19 cellular contexts compared by ENCODE assay signal in the genomic region with DNA sequence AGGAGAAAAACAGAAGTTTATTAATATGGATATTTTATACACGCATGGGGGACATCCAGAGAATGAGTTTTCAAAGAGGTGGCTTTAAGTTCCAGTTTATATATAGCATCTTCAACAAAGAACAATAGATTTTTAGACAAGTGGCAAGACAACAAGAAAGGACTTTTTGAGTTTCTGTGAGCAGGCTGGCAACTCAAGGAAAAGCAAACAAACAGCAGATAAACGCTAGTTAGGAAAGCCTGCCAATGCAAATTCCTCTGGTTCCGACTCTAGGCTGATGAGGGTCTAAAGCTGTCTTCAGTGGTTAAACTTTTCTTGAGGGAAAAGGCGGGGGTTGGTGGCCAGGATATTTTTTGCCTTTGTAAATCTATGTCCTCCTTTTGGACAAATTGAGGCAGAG.
A peak's percentile ranks its signal among the peaks of the same experiment; 100 is the strongest.
DNase-seq lines count a peak whose midpoint lies in the region; ATAC-seq, FAIRE-seq and TF ChIP-seq lines count a peak whose summit lies in the region.
"Had no signal": no experiment of that assay in that cellular context is flagged by ENCODE, and none has a peak within 500 bp of the region (broad histone marks: within the 10 kb centered on the region; RNA-seq: fewer than 3 reads in every experiment).

No MANE protein-coding gene starts in this region.

- no peak for DNase-seq in GM23338 (ENCODE audit: low spot score)
- no peak for DNase-seq in OCI-LY7 (ENCODE audit: low spot score)
- DNase-seq in endothelial cell of umbilical vein (ENCODE audit: low read depth, low spot score): peak; percentile 47
- no peak for DNase-seq in anterior cingulate cortex (lab: John Stamatoyannopoulos, UW)
- no peak for DNase-seq in DMS79 (lab: John Stamatoyannopoulos, UW)
- DNase-seq in T-helper 2 cell: no peak
- DNase-seq: CD4-positive, CD25-positive, alpha-beta regulatory T cell; DND-41; GOT3; MG63; NCI-H1048; NCI-H1417 treated with DMSO at 0.1 percent for 48 hours; NCI-H187; NCI-H446; SIG-M5; SK-N-SH had no signal

- H4K20me1 ChIP-seq in GM23338 (replicated peaks; ENCODE audit: insufficient read depth) (no peaks in the 10 kb centered on the region), OCI-LY7 (ENCODE audit: insufficient read depth, low read length) (no peaks in the 10 kb centered on the region), endothelial cell of umbilical vein (replicated peaks; ENCODE audit: control insufficient read depth, extremely low read depth, insufficient read depth, low read length) (no peaks in the 10 kb centered on the region)

- peaks cover 7% of the 10 kb centered on the region for H3K27me3 Mint-ChIP-seq in GM23338 (ENCODE audit: insufficient read depth, low read depth, poor library complexity)

- no peaks in the 10 kb centered on the region for H3K36me3 ChIP-seq in GM23338 (ENCODE audit: insufficient read depth)
- H3K36me3 ChIP-seq in OCI-LY7 (ENCODE audit: insufficient read depth, low read length): no peaks in the 10 kb centered on the region
- H3K36me3 ChIP-seq in endothelial cell of umbilical vein (ENCODE audit: control insufficient read depth in 2 of 2, extremely low read depth in 1 of 2, insufficient read depth in 2 of 2, low read length in 2 of 2): no peaks in the 10 kb centered on the region
- H3K36me3 ChIP-seq: MG63 had no signal

- H3K9me2 ChIP-seq in GM23338 (ENCODE audit: insufficient read depth): no peaks in the 10 kb centered on the region
- H3K9me2 ChIP-seq in OCI-LY7 (ENCODE audit: insufficient read depth, low read length): no peaks in the 10 kb centered on the region
- H3K9me2 ChIP-seq: SK-N-SH had no signal

- H3K9ac ChIP-seq in endothelial cell of umbilical vein (replicated peaks; ENCODE audit: extremely low read depth, insufficient read depth, low read length): no peak overlapping the region
- H3K9ac ChIP-seq: SK-N-SH had no signal

- H3K79me2 ChIP-seq in GM23338 (replicated peaks; ENCODE audit: insufficient read depth) (no peaks in the 10 kb centered on the region), OCI-LY7 (ENCODE audit: insufficient read depth, low read depth, low read length) (no peaks in the 10 kb centered on the region), endothelial cell of umbilical vein (ENCODE audit: control insufficient read depth, insufficient read depth, low read length) (no peaks in the 10 kb centered on the region)

- no peak overlapping the region for H3K27ac Mint-ChIP-seq in GM23338
- H3K27ac Mint-ChIP-seq: CD4-positive, CD25-positive, alpha-beta regulatory T cell had no signal

- H2AFZ ChIP-seq in GM23338: peak overlapping the region; percentile 70
- peak overlapping the region; percentile 61 for H2AFZ ChIP-seq in OCI-LY7 (ENCODE audit: low read length)
- peak overlapping the region; percentile 67 for H2AFZ ChIP-seq in endothelial cell of umbilical vein (ENCODE audit: low read depth, low read length)

- H3K4me3 ChIP-seq in GM23338: no peak overlapping the region
- H3K4me3 ChIP-seq in OCI-LY7 (ENCODE audit: low read depth, low read length, poor library complexity, severe bottlenecking): no peak overlapping the region
- no peak overlapping the region for H3K4me3 ChIP-seq in endothelial cell of umbilical vein (replicated peaks in 1 of 3; ENCODE audit: insufficient read depth in 1 of 3, low read depth in 1 of 3, low read length in 3 of 3)
- H3K4me3 ChIP-seq: MG63 had no signal

- peaks cover 7% of the 10 kb centered on the region; the same call in 1 of the 2 replicates for H3K4me1 ChIP-seq in GM23338 (ENCODE audit: insufficient read depth)
- peaks cover 6% of the 10 kb centered on the region for H3K4me1 ChIP-seq in OCI-LY7 (ENCODE audit: insufficient read depth, low read length, poor library complexity, severe bottlenecking)
- H3K4me1 ChIP-seq in endothelial cell of umbilical vein (ENCODE audit: control insufficient read depth, extremely low read depth, insufficient read depth, low read length): peaks cover 26% of the 10 kb centered on the region

- no peaks in the 10 kb centered on the region for H3K9me3 Mint-ChIP-seq in GM23338
- H3K9me3 Mint-ChIP-seq: CD4-positive, CD25-positive, alpha-beta regulatory T cell had no signal

- TF ChIP-seq POLR2A in endothelial cell of umbilical vein (IDR thresholded peaks at IDR 0.05; ENCODE audit: low read depth, low read length): no peak

- H3K9me1 ChIP-seq in endothelial cell of umbilical vein (replicated peaks; ENCODE audit: control insufficient read depth, extremely low read depth, insufficient read depth, low read length): no peaks in the 10 kb centered on the region

- H3K27me3 ChIP-seq in GM23338 (ENCODE audit: insufficient read depth) (no peaks in the 10 kb centered on the region), endothelial cell of umbilical vein (ENCODE audit: control insufficient read depth in 2 of 2, insufficient read depth in 2 of 2, low read length in 2 of 2) (no peaks in the 10 kb centered on the region)
- H3K27me3 ChIP-seq: MG63 had no signal

- H3F3A ChIP-seq in GM23338 (replicated peaks; ENCODE audit: low read depth): no peaks in the 10 kb centered on the region

- H3K27ac ChIP-seq in GM23338 (ENCODE audit: low read depth): no peak overlapping the region
- no peak overlapping the region for H3K27ac ChIP-seq in OCI-LY7 (ENCODE audit: low read depth, low read length, poor library complexity, severe bottlenecking)
- no peak overlapping the region for H3K27ac ChIP-seq in endothelial cell of umbilical vein (ENCODE audit: insufficient read depth, low read depth, low read length)

- POLR2A ChIA-PET in OCI-LY7 (lab: Charles Lee): interaction anchor here (0.6 to 4.4 kb wide), 7 partner anchors 10 to 1185 kb away, joined by 3 to 29 read pairs (median 3); no protein-coding TSS in a partner anchor
- POLR2A ChIA-PET in endothelial cell of umbilical vein (lab: Charles Lee): no interaction called here

- no peak overlapping the region for H3K4me3 Mint-ChIP-seq in GM23338
- H3K4me3 Mint-ChIP-seq: CD4-positive, CD25-positive, alpha-beta regulatory T cell had no signal

- H3K9me3 ChIP-seq in OCI-LY7 (ENCODE audit: low read length) (no peaks in the 10 kb centered on the region), endothelial cell of umbilical vein (replicated peaks; ENCODE audit: control insufficient read depth, insufficient read depth, low read length) (no peaks in the 10 kb centered on the region)
- H3K9me3 ChIP-seq: MG63, SK-N-SH had no signal

- peaks cover 24% of the 10 kb centered on the region; the same call in 2 of the 3 replicates for H3K4me1 Mint-ChIP-seq in GM23338

- no peaks in the 10 kb centered on the region for H3K36me3 Mint-ChIP-seq in GM23338 (ENCODE audit: low read depth)
- H3K36me3 Mint-ChIP-seq: CD4-positive, CD25-positive, alpha-beta regulatory T cell had no signal

- H3K4me2 ChIP-seq in GM23338 (no peak overlapping the region), OCI-LY7 (ENCODE audit: low read length) (no peak overlapping the region), endothelial cell of umbilical vein (ENCODE audit: insufficient read depth, low read length) (no peak overlapping the region)
- H3K4me2 ChIP-seq: SK-N-SH had no signal

- no peak for ATAC-seq in GM23338
- no peak for ATAC-seq in HG02759 (IDR thresholded peaks at IDR 0.05; ENCODE audit: unreplicated experiment)
- ATAC-seq: HCT116, Panc1 had no signal

- intact Hi-C loops in OCI-LY7 (cut with micrococcal nuclease; ENCODE audit: unreplicated experiment): no loop called here
- intact Hi-C loops in endothelial cell of umbilical vein (cut with micrococcal nuclease): no loop called here

- FAIRE-seq in endothelial cell of umbilical vein (lab: Jason Lieb, UNC): peak; percentile 60

- BruUV-seq in OCI-LY7 (replicated peaks; lab: Mats Ljungman, UMichigan): no TSS peak
- no TSS peak for BruUV-seq in endothelial cell of umbilical vein (replicated peaks; lab: Mats Ljungman, UMichigan)

- dilution Hi-C loops in endothelial cell of umbilical vein (cut with MboI; ENCODE audit: extremely low pct_ligation_motif_present, low sequenced_read_pairs): loop anchor here (25.0 kb wide), 1 partner anchor 380 kb away; a partner anchor contains a TSS

- CTCF ChIA-PET in OCI-LY7 (lab: Charles Lee; ENCODE audit: unreplicated experiment): no interaction called here
- CTCF ChIA-PET in endothelial cell of umbilical vein (lab: Charles Lee): interaction anchor here (1.1 to 1.9 kb wide), 7 partner anchors 8 to 373 kb away, joined by 3 to 10 read pairs (median 4); no protein-coding TSS in a partner anchor

- TF ChIP-seq CTCF in GM23338 (conservative IDR thresholded peaks at IDR 0.05; ENCODE audit: low read depth in 2 of 2) (no peak), OCI-LY7 (conservative IDR thresholded peaks at IDR 0.05; ENCODE audit: low read length) (no peak), endothelial cell of umbilical vein (IDR thresholded peaks at IDR 0.05; ENCODE audit: extremely low read depth in 1 of 2, insufficient read depth in 1 of 2, low read depth in 1 of 2, low read length in 2 of 2) (no peak)

TF ChIP-seq in GM23338, 12 proteins besides CTCF, POLR2A, EP300 and RAD21 (continues in another document):
- TF ChIP-seq NANOG (IDR thresholded peaks at IDR 0.05; ENCODE audit: borderline replicate concordance) (no peak), ZNF114 (CRISPR knock-in tag; IDR thresholded peaks at IDR 0.05) (no peak), JUNB (IDR thresholded peaks at IDR 0.05; ENCODE audit: unreplicated experiment) (no peak)
- TF ChIP-seq, protein P1, sequence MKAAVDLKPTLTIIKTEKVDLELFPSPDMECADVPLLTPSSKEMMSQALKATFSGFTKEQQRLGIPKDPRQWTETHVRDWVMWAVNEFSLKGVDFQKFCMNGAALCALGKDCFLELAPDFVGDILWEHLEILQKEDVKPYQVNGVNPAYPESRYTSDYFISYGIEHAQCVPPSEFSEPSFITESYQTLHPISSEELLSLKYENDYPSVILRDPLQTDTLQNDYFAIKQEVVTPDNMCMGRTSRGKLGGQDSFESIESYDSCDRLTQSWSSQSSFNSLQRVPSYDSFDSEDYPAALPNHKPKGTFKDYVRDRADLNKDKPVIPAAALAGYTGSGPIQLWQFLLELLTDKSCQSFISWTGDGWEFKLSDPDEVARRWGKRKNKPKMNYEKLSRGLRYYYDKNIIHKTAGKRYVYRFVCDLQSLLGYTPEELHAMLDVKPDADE (IDR thresholded peaks at IDR 0.05): no peak

TF ChIP-seq in endothelial cell of umbilical vein, 7 proteins besides CTCF, POLR2A, EP300 and RAD21:
- no peak for TF ChIP-seq MYC (IDR thresholded peaks at IDR 0.05; ENCODE audit: low read depth, low read length)
